Comparison of ENCODE assay signal across 15 cellular contexts in the genomic region with DNA sequence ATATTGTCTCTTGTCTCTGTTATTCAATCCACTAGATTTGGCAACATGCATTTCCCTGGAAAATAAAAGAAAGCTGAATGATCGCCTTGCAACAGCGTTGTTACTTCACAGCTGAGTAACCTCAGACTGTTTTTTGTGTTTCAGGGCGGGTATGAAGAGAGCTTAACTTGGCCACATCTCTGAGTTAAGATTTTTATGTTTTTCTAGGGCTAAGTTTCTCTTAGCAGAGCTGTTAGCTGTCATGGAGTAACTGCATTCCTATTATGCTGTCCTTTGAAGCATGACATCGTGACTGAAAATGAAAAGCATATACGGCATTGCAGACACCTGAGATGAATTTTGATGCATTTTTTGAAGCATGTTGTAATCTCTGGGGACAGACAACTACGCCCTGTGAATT.
DNase-seq lines count a peak whose midpoint lies in the region; ATAC-seq lines count a peak whose summit lies in the region.
"Had no signal": no experiment of that assay in that cellular context is flagged by ENCODE, and none has a peak within 500 bp of the region (broad histone marks: within the 10 kb centered on the region; RNA-seq: fewer than 3 reads in every experiment).

No MANE protein-coding gene starts in this region.

- no peak for ATAC-seq in HG02938 (IDR thresholded peaks at IDR 0.05; ENCODE audit: unreplicated experiment)
- ATAC-seq: esophagus mucosa, pancreas had no signal

- no peak overlapping the region for H3K27ac ChIP-seq in SJCRH30
- H3K27ac ChIP-seq: HL-60, pancreas, VCaP had no signal

- H3K4me1 ChIP-seq in SJCRH30, result peaks cover 3% of the 10 kb centered on the region
- H3K4me1 ChIP-seq: HAP-1, pancreas had no signal

- H3K27me3 ChIP-seq in SJCRH30, result no peaks in the 10 kb centered on the region
- H3K27me3 ChIP-seq: pancreas had no signal

- peak overlapping the region; percentile 18 for H3K4me3 ChIP-seq in SJCRH30
- H3K4me3 ChIP-seq: HAP-1, pancreas had no signal

- 0 out of 2 replicates have a peak, but pooled peaks cover 3% of the 10 kb centered on the region for H3K36me3 ChIP-seq in SJCRH30
- H3K36me3 ChIP-seq: HAP-1, pancreas had no signal

- peaks cover 4% of the 10 kb centered on the region; the same call in 1 of the 2 replicates for H3K9me3 ChIP-seq in SJCRH30 (replicated peaks)
- H3K9me3 ChIP-seq: HAP-1, pancreas had no signal

- peak; percentile 17 for DNase-seq in NCI-H2107 treated with DMSO at 0.1 percent for 48 hours (lab: John Stamatoyannopoulos, UW; ENCODE audit: unreplicated experiment)
- no peak for DNase-seq in NCI-H2107 (lab: John Stamatoyannopoulos, UW)
- DNase-seq in SJCRH30, result peak in 1 of 2 experiments; percentile 19
- DNase-seq in fibroblast of the conjunctiva (ENCODE audit: low read depth), result peak; percentile 36
- DNase-seq in renal cortical epithelial cell (ENCODE audit: low read depth), result peak; percentile 80
- no peak for DNase-seq in NCI-H1694 (lab: John Stamatoyannopoulos, UW)
- no peak for DNase-seq in NCI-H524 treated with DMSO at 0.1 percent for 48 hours (lab: John Stamatoyannopoulos, UW)
- DNase-seq: activated naive CD4-positive, alpha-beta T cell; Kasumi-1; pancreas had no signal

Comparison
In these comparisons a context has a peak if more than half of its experiments do, and no peak if none do; other contexts are left out.
1. DNase-seq: peak in NCI-H2107 treated with DMSO at 0.1 percent for 48 hours (single experiment), fibroblast of the conjunctiva (single experiment) and renal cortical epithelial cell (single experiment); none in NCI-H2107 (single experiment), NCI-H1694 (single experiment) and NCI-H524 treated with DMSO at 0.1 percent for 48 hours (single experiment).